ENCODE assay signal across 9 cellular contexts in the genomic region with DNA sequence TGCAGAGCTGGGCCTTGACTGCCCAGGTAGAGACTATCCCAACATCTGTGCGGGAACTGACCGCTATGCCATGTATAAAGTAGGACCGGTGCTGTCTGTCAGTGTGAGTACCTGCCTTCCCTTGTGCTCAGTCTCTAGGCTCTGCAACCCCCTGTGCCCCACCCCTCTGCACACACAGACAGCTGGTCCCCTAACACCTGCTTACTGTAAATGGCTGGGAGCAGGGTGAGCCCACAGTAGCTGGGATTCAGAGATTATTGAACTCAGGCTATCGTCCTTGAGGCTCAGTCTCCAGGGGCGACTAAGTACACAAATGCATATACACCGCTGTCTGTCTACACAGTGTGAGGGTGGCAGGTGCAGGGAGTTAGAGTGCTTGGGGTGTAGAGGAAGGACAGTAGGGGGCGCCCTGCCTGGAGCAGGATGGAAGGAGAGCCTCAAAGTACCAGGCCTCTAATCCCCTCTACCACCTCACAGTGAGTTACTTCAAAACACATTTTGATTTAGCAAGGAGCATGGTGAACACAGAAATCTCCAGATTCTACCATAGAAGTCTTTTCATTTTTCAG.
A peak's percentile ranks its signal among the peaks of the same experiment; 100 is the strongest.
DNase-seq lines count a peak whose midpoint lies in the region; ATAC-seq and TF ChIP-seq lines count a peak whose summit lies in the region.
"Had no signal": no experiment of that assay in that cellular context is flagged by ENCODE, and none has a peak within 500 bp of the region (broad histone marks: within the 10 kb centered on the region; RNA-seq: fewer than 3 reads in every experiment).

No MANE protein-coding gene starts in this region.

- peaks cover 7% of the 10 kb centered on the region for H3K4me1 ChIP-seq in RWPE2 (ENCODE audit: insufficient read depth, poor library complexity, severe bottlenecking)

- ATAC-seq in RWPE2 (ENCODE audit: low read depth) (no peak), GM18867 (IDR thresholded peaks at IDR 0.05; ENCODE audit: unreplicated experiment) (no peak), GM18868 (IDR thresholded peaks at IDR 0.05; ENCODE audit: unreplicated experiment) (no peak)
- ATAC-seq in stimulated activated naive CD8-positive, alpha-beta T cell treated with anti-CD3 and anti-CD28 coated beads, Interleukin-15, Interleukin-2, amounts not matched to agents 100 U/mL and 50 U/mL, for 24 hours = peak; percentile 31

- peak; percentile 22 for DNase-seq in activated naive CD4-positive, alpha-beta T cell treated with Interleukin-2 at 50 U/mL for 16 hours
- DNase-seq in activated naive CD4-positive, alpha-beta T cell (lab: John Stamatoyannopoulos, UW) = no peak
- no peak for DNase-seq in RWPE2 (ENCODE audit: low spot score)
- no peak for DNase-seq in epithelial cell of prostate (ENCODE audit: low read depth, low spot score)
- DNase-seq in stimulated activated naive CD8-positive, alpha-beta T cell treated with anti-CD3 and anti-CD28 coated beads, Interleukin-15, Interleukin-2, amounts not matched to agents 100 U/mL and 50 U/mL, for 24 hours = peak; percentile 40
- no peak for DNase-seq in caudate nucleus (lab: John Stamatoyannopoulos, UW)

- peak; percentile 29 for TF ChIP-seq CTCF in RWPE2 (IDR thresholded peaks at IDR 0.05; ENCODE audit: poor library complexity, severe bottlenecking)

- peaks cover 100% of the 10 kb centered on the region for H3K36me3 ChIP-seq in RWPE2 (ENCODE audit: low read depth)

- H3K9me3 ChIP-seq in RWPE2 (ENCODE audit: severe bottlenecking) = no peaks in the 10 kb centered on the region

- H3K27ac ChIP-seq in RWPE2 (ENCODE audit: poor library complexity, severe bottlenecking) (no peak overlapping the region), epithelial cell of prostate (peak overlapping the region; percentile 100), caudate nucleus (ENCODE audit: low read depth, low read length) (no peak overlapping the region)
- H3K27ac ChIP-seq: VCaP had no signal

- no peak overlapping the region for H3K4me3 ChIP-seq in RWPE2 (ENCODE audit: severe bottlenecking)

- no peaks in the 10 kb centered on the region for H3K27me3 ChIP-seq in RWPE2 (ENCODE audit: insufficient read depth, poor library complexity, severe bottlenecking)

Comparison
In these comparisons a context has a peak if more than half of its experiments do, and no peak if none do; other contexts are left out.
1. DNase-seq: peak in activated naive CD4-positive, alpha-beta T cell treated with Interleukin-2 at 50 U/mL for 16 hours (single experiment) and stimulated activated naive CD8-positive, alpha-beta T cell treated with anti-CD3 and anti-CD28 coated beads, Interleukin-15, Interleukin-2, amounts not matched to agents 100 U/mL and 50 U/mL, for 24 hours (single experiment); none in activated naive CD4-positive, alpha-beta T cell (0 of 4), RWPE2 (single experiment), epithelial cell of prostate (single experiment) and caudate nucleus (0 of 61).